1 cellular context compared by ENCODE assay signal in the genomic region with DNA sequence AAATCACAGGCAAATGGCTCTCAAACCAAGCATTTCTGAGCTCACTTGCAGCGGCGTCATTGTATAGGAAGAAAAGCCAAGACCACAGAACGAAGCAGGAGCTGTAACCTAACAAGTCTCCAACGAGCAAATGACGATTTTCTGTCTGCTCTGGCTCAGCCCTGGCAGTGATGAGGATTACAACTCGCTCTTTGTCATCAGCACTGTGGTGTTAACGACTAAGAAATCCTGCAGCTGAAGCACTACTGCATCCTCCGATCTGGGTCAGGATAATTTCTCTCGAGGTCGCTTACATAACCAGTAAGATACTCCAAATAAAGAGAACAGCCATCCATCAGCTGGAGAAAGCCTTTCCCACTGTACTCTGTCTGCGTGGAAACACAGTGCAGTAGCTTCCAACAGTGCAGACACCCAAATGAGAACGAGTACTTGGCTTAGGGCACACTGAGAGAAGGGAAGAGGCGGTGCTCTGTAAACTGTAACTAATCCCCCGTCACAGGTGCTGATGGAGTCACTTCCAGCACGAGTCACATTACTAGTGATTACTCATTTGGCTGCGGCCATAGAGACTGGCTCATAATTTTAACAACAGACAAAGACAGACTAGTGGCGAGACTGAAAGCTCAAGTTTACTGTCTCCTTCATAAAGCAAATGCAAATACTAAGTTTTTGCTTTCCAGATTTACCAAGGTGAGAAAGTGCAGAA.
TF ChIP-seq lines count a peak whose summit lies in the region.

No MANE protein-coding gene starts in this region.

TF ChIP-seq in IMR-90, 13 proteins besides CTCF, POLR2A, EP300 and RAD21 (continued from another document):
- TF ChIP-seq USF2 (IDR thresholded peaks at IDR 0.05; ENCODE audit: low read depth, low read length) (peak; percentile 48; the same call in 1 of the 2 replicates), SMC3 (IDR thresholded peaks at IDR 0.05; ENCODE audit: low read depth, low read length) (no peak), CEBPB (IDR thresholded peaks at IDR 0.05; ENCODE audit: low read depth, low read length) (peak; percentile 41; the same call in 1 of the 2 replicates), ELK1 (IDR thresholded peaks at IDR 0.05; ENCODE audit: borderline replicate concordance, low read depth, low read length) (no peak), RCOR1 (IDR thresholded peaks at IDR 0.05; ENCODE audit: insufficient replicate concordance, low read length) (no peak), BHLHE40 (IDR thresholded peaks at IDR 0.05; ENCODE audit: low read depth, low read length) (peak; percentile 96), MXI1 (IDR thresholded peaks at IDR 0.05; ENCODE audit: borderline replicate concordance, low read depth, low read length) (no peak), NFE2L2 (IDR thresholded peaks at IDR 0.05; ENCODE audit: low read depth, low read length) (no peak), CHD1 (IDR thresholded peaks at IDR 0.05; ENCODE audit: low read depth, low read length) (peak; percentile 82), MAFK (IDR thresholded peaks at IDR 0.05; ENCODE audit: low read depth, low read length) (no peak), MAZ (IDR thresholded peaks at IDR 0.05; ENCODE audit: borderline replicate concordance, low read depth, low read length) (no peak), FOS (IDR thresholded peaks at IDR 0.05; ENCODE audit: low read depth, low read length) (peak; percentile 80)
